Comparison of ENCODE assay signal across 10 cellular contexts in the genomic region with DNA sequence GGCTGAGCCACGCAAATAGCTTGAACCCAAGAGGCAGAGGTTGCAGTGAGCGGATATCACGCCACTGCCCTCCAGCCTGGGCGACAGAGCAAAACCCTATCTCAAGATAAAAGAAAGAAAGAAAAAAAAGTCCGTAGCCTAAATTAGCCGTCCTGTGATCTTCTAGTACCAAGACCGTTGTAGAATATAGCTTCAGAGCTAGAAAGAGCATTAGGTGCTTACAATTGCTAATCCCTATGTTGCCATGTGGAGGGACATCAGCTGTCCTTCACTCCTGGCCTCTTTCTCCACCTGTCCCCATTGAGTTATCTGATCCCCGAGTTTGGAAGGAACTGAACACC. TPM values are rescaled to one million over a fixed set of nuclear protein-coding genes. Genes with fewer than 3 reads are reported as not detected.
DNase-seq lines count a peak whose midpoint lies in the region; ATAC-seq lines count a peak whose summit lies in the region.
"Had no signal": no experiment of that assay in that cellular context is flagged by ENCODE, and none has a peak within 500 bp of the region (broad histone marks: within the 10 kb centered on the region; RNA-seq: fewer than 3 reads in every experiment).

No MANE protein-coding gene starts in this region.

- peak overlapping the region; percentile 63 to 89 for H3K9ac ChIP-seq in duodenal mucosa (ENCODE audit: low read depth in 1 of 2, low read length in 2 of 2)

- H3K27ac Mint-ChIP-seq in activated CD8-positive, alpha-beta memory T cell treated with anti-CD3 and anti-CD28 coated beads, Interleukin-2, amount 10 ng/mL, durations not matched to agents 7 days and 5 days = peak overlapping the region; percentile 90
- peak overlapping the region; percentile 18 for H3K27ac Mint-ChIP-seq in stimulated activated effector memory CD8-positive, alpha-beta T cell treated with anti-CD3 and anti-CD28 coated beads, Interleukin-12 subunit alpha, Interleukin-12 subunit beta, amount 100 ng/mL, for 72 hours

- H3K27me3 Mint-ChIP-seq in activated CD8-positive, alpha-beta memory T cell treated with anti-CD3 and anti-CD28 coated beads, Interleukin-2, amount 10 ng/mL, durations not matched to agents 7 days and 5 days = no peaks in the 10 kb centered on the region

- DNase-seq in activated CD8-positive, alpha-beta memory T cell treated with anti-CD3 and anti-CD28 coated beads, Interleukin-2, amount 10 ng/mL, durations not matched to agents 7 days and 5 days = no peak
- DNase-seq in activated CD8-positive, alpha-beta memory T cell treated with anti-CD3 and anti-CD28 coated beads, Interleukin-2, amount 50 U/mL, for 48 hours = no peak
- DNase-seq in NCI-H82 (lab: John Stamatoyannopoulos, UW) (peak; percentile 61), SW 1271 (lab: John Stamatoyannopoulos, UW) (no peak), NCI-H345 (lab: John Stamatoyannopoulos, UW) (no peak)
- DNase-seq in stimulated activated effector memory CD8-positive, alpha-beta T cell treated with anti-CD3 and anti-CD28 coated beads, Interleukin-12 subunit alpha, Interleukin-12 subunit beta, amount 100 ng/mL, for 72 hours (ENCODE audit: low spot score in 2 of 2) = no peak
- no peak for DNase-seq in activated CD8-positive, alpha-beta memory T cell treated with anti-CD3 and anti-CD28 coated beads for 24 hours
- DNase-seq: left ventricle myocardium superior had no signal

- H3K4me3 ChIP-seq in duodenal mucosa (ENCODE audit: low read depth in 1 of 2, low read length in 2 of 2) = peak overlapping the region; percentile 96 to 97

- peaks cover 29% of the 10 kb centered on the region for H3K4me1 Mint-ChIP-seq in activated CD8-positive, alpha-beta memory T cell treated with anti-CD3 and anti-CD28 coated beads, Interleukin-2, amount 10 ng/mL, durations not matched to agents 7 days and 5 days
- peaks cover 22% of the 10 kb centered on the region for H3K4me1 Mint-ChIP-seq in stimulated activated effector memory CD8-positive, alpha-beta T cell treated with anti-CD3 and anti-CD28 coated beads, Interleukin-12 subunit alpha, Interleukin-12 subunit beta, amount 100 ng/mL, for 72 hours

- no peaks in the 10 kb centered on the region for H3K27me3 ChIP-seq in duodenal mucosa (ENCODE audit: control insufficient read depth in 1 of 2, insufficient read depth in 2 of 2, low read length in 2 of 2)
- H3K27me3 ChIP-seq: tibial nerve had no signal

- peaks cover 2% of the 10 kb centered on the region for H3K9me3 Mint-ChIP-seq in activated CD8-positive, alpha-beta memory T cell treated with anti-CD3 and anti-CD28 coated beads, Interleukin-2, amount 10 ng/mL, durations not matched to agents 7 days and 5 days (ENCODE audit: low read depth)
- H3K9me3 Mint-ChIP-seq in stimulated activated effector memory CD8-positive, alpha-beta T cell treated with anti-CD3 and anti-CD28 coated beads, Interleukin-12 subunit alpha, Interleukin-12 subunit beta, amount 100 ng/mL, for 72 hours = no peaks in the 10 kb centered on the region

- H3K36me3 Mint-ChIP-seq in activated CD8-positive, alpha-beta memory T cell treated with anti-CD3 and anti-CD28 coated beads, Interleukin-2, amount 10 ng/mL, durations not matched to agents 7 days and 5 days = peaks cover 27% of the 10 kb centered on the region
- H3K36me3 Mint-ChIP-seq in stimulated activated effector memory CD8-positive, alpha-beta T cell treated with anti-CD3 and anti-CD28 coated beads, Interleukin-12 subunit alpha, Interleukin-12 subunit beta, amount 100 ng/mL, for 72 hours = peaks cover 8% of the 10 kb centered on the region

- H3K9me3 ChIP-seq in duodenal mucosa (ENCODE audit: control insufficient read depth in 1 of 2, low read length in 2 of 2) = no peaks in the 10 kb centered on the region
- H3K9me3 ChIP-seq: tibial nerve had no signal

- no peaks in the 10 kb centered on the region for H3K36me3 ChIP-seq in duodenal mucosa (ENCODE audit: control insufficient read depth in 1 of 2, insufficient read depth in 2 of 2, low read length in 2 of 2)
- H3K36me3 ChIP-seq: tibial nerve had no signal

- H3K4me1 ChIP-seq in duodenal mucosa (ENCODE audit: control insufficient read depth in 1 of 2, insufficient read depth in 2 of 2, low read length in 2 of 2) = peaks cover 9 to 12% of the 10 kb centered on the region in 2 donors

- H3K27ac ChIP-seq in duodenal mucosa (ENCODE audit: low read depth, low read length) = no peak overlapping the region

- CTCF ChIA-PET in activated CD8-positive, alpha-beta memory T cell treated with anti-CD3 and anti-CD28 coated beads, Interleukin-2, amount 10 ng/mL, durations not matched to agents 7 days and 5 days (lab: Charles Lee) = interaction anchor here (1.3 to 3.0 kb wide), 6 partner anchors 15 to 45 kb away, joined by 4 to 15 read pairs (median 4); no protein-coding TSS in a partner anchor

- H3K4me3 Mint-ChIP-seq in activated CD8-positive, alpha-beta memory T cell treated with anti-CD3 and anti-CD28 coated beads, Interleukin-2, amount 10 ng/mL, durations not matched to agents 7 days and 5 days = peak overlapping the region; percentile 83
- H3K4me3 Mint-ChIP-seq in stimulated activated effector memory CD8-positive, alpha-beta T cell treated with anti-CD3 and anti-CD28 coated beads, Interleukin-12 subunit alpha, Interleukin-12 subunit beta, amount 100 ng/mL, for 72 hours = peak overlapping the region; percentile 83

- no peak for ATAC-seq in activated CD8-positive, alpha-beta memory T cell treated with anti-CD3 and anti-CD28 coated beads, Interleukin-2, amount 10 ng/mL, durations not matched to agents 7 days and 5 days
- no peak for ATAC-seq in stimulated activated effector memory CD8-positive, alpha-beta T cell treated with anti-CD3 and anti-CD28 coated beads, Interleukin-12 subunit alpha, Interleukin-12 subunit beta, amount 100 ng/mL, for 72 hours

RNA-seq across cellular contexts. Expression of a gene that starts 1.2 kb away (rescaled TPM):
- 10 to 100 TPM; 82.6 to 96.0 TPM for total RNA-seq in activated CD8-positive, alpha-beta memory T cell treated with anti-CD3 and anti-CD28 coated beads, Interleukin-2, amount 10 ng/mL, durations not matched to agents 7 days and 5 days

RNA-seq across cellular contexts. Expression of a gene that starts 43.2 kb away (rescaled TPM):
- 10 to 100 TPM; 39.8 to 61.9 TPM for total RNA-seq in activated CD8-positive, alpha-beta memory T cell treated with anti-CD3 and anti-CD28 coated beads, Interleukin-2, amount 10 ng/mL, durations not matched to agents 7 days and 5 days
